8 cellular contexts compared by ENCODE assay signal in the genomic region with DNA sequence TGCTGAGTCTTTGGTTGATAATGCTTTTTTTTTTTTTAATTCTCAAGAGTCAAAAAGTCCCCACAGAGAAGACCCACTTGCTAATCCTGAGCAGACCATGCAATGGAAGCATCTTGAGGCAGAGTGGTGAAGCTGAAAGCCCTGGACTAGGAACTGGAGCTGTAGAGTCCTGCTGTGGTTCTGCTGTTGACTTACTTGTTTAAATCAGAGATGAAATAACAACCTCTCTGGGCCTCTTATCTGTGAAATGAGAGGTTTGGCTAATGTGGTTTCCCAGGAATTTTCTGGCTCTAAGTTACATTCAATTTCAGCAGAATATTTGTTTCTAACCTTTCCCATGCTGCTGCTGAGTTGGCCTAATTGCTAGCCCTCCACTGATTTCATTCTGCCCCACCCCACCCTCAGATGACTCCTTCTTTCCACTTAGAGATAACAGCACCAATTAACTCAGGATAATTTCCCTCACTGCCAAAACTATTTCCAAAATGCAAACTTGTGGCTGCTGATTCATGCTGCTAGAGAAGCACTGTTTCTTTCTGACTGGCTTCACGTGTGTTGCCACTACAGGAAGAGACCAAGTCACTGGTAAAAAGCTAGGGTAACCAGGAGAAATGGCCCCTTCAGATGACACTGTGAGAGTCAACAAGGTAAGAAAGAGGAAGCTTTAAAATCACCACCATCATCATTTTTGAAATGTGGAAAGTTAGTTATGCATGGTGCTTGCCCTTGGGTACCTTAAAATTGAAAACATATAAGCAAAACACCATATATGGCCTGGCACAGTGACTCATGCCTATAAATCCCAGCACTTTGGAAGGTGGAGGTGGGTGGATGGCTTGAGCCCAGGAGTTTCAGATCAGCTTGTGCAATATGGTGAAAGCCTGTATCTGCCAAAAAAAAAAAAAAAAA.
A peak's percentile ranks its signal among the peaks of the same experiment; 100 is the strongest.
DNase-seq lines count a peak whose midpoint lies in the region; ATAC-seq lines count a peak whose summit lies in the region.

No MANE protein-coding gene starts in this region.

- DNase-seq in GM04504 (ENCODE audit: low read depth) (peak; percentile 91), LHCN-M2 (ENCODE audit: low read depth) (peak; percentile 82), fibroblast of the conjunctiva (ENCODE audit: low read depth) (peak; percentile 47), GF-D8 (lab: John Stamatoyannopoulos, UW) (no peak), NCI-H345 treated with DMSO at 0.1 percent for 48 hours (lab: John Stamatoyannopoulos, UW; ENCODE audit: unreplicated experiment) (no peak)
- no peak for DNase-seq in activated effector memory CD4-positive, alpha-beta T cell treated with Interleukin-2 at 50 U/mL for 16 hours

- ATAC-seq in GM21576 (IDR thresholded peaks at IDR 0.05; ENCODE audit: unreplicated experiment) = peak; percentile 78
- ATAC-seq in HG02840 (IDR thresholded peaks at IDR 0.05; ENCODE audit: low FRiP score, unreplicated experiment) = no peak

Comparison
In these comparisons a context has a peak if more than half of its experiments do, and no peak if none do; other contexts are left out.
1. DNase-seq: peak in GM04504 (single experiment), LHCN-M2 (single experiment) and fibroblast of the conjunctiva (single experiment); none in activated effector memory CD4-positive, alpha-beta T cell treated with Interleukin-2 at 50 U/mL for 16 hours (single experiment), GF-D8 (single experiment) and NCI-H345 treated with DMSO at 0.1 percent for 48 hours (single experiment).